Comparison of ENCODE assay signal across 16 cellular contexts in the genomic region with DNA sequence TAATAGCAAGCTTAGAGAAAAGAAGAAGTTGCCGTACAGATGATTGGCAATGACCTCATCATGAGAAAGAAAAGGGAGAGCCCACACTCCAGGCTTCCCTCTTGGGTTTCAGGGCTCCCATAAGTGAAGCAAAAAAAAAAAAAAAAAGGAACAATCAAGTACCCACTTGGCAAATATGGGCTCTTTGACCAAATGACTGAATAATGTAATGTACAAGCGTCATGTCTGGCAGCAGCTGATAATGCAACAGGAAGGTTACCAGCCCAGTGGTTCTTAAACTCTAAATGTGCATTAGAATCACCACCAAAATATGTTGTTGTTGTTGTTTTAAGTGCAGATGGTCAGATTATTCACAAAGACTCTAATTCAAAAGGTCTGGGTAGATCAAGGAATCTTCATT. TPM values are rescaled to one million over a fixed set of nuclear protein-coding genes. Genes with fewer than 3 reads are reported as not detected.
A peak's percentile ranks its signal among the peaks of the same experiment; 100 is the strongest.
DNase-seq lines count a peak whose midpoint lies in the region; ATAC-seq, FAIRE-seq and TF ChIP-seq lines count a peak whose summit lies in the region.
"Had no signal": no experiment of that assay in that cellular context is flagged by ENCODE, and none has a peak within 500 bp of the region (broad histone marks: within the 10 kb centered on the region; RNA-seq: fewer than 3 reads in every experiment).

No MANE protein-coding gene starts in this region.

- no peaks in the 10 kb centered on the region for H3K36me3 ChIP-seq in small intestine (ENCODE audit: control insufficient read depth in 2 of 2, insufficient read depth in 2 of 2, low read length in 2 of 2)
- H3K36me3 ChIP-seq: colonic mucosa, sigmoid colon had no signal

- TF ChIP-seq CTCF in choroid plexus epithelial cell (conservative IDR thresholded peaks at IDR 0.05; ENCODE audit: low read depth, low read length), result no peak
- no peak for TF ChIP-seq CTCF in GM13977 (IDR thresholded peaks at IDR 0.05; ENCODE audit: extremely low read depth, insufficient read depth, missing control alignments)

- no peaks in the 10 kb centered on the region for H3K9me3 ChIP-seq in small intestine (ENCODE audit: control insufficient read depth, low read depth)
- H3K9me3 ChIP-seq: colonic mucosa, sigmoid colon had no signal

- H3K27ac ChIP-seq in small intestine (ENCODE audit: low read depth in 1 of 2, low read length in 1 of 2), result no peak overlapping the region
- H3K27ac ChIP-seq: colonic mucosa, KMS-11, sigmoid colon had no signal

- no peak overlapping the region for H3K4me3 ChIP-seq in choroid plexus epithelial cell (ENCODE audit: low read depth, low read length)
- H3K4me3 ChIP-seq in small intestine (ENCODE audit: low read depth in 1 of 2, low read length in 2 of 2), result no peak overlapping the region
- H3K4me3 ChIP-seq: colonic mucosa, sigmoid colon had no signal

- FAIRE-seq in small intestine (lab: Jason Lieb, UNC), result no peak
- FAIRE-seq: kidney had no signal

- ATAC-seq in HG02870 (IDR thresholded peaks at IDR 0.05; ENCODE audit: unreplicated experiment), result no peak
- ATAC-seq: PC-3 had no signal

- 79 to 92% (median 89%) methylated on average over 2 of the region's 2 CpGs for WGBS in small intestine, 3 donors

- in situ Hi-C loops in GM13977 (cut with MboI; ENCODE audit: low pct_unique_long_range_greater_than_20kb, low sequenced_read_pairs, unreplicated experiment), result no loop called here

- DNase-seq in GDM1 (lab: John Stamatoyannopoulos, UW), result peak; percentile 27
- DNase-seq in NOMO-1 (lab: John Stamatoyannopoulos, UW; ENCODE audit: unreplicated experiment in 2 of 2), result peak; percentile 24 to 30
- DNase-seq in choroid plexus epithelial cell (ENCODE audit: low read depth), result peak; percentile 61
- DNase-seq in pons (ENCODE audit: low spot score), result peak; percentile 58
- no peak for DNase-seq in GM13977 (ENCODE audit: low spot score)
- no peak for DNase-seq in NCI-H748 (lab: John Stamatoyannopoulos, UW; ENCODE audit: unreplicated experiment)
- no peak for DNase-seq in small intestine
- DNase-seq: CD8-positive, alpha-beta memory T cell; colonic mucosa; kidney; naive B cell; PC-3; sigmoid colon; substantia nigra had no signal

- no peaks in the 10 kb centered on the region for H3K27me3 ChIP-seq in small intestine (ENCODE audit: control insufficient read depth in 2 of 2, insufficient read depth in 2 of 2, low read length in 2 of 2)
- H3K27me3 ChIP-seq: colonic mucosa, sigmoid colon had no signal

- peaks cover 0 to 8% of the 10 kb centered on the region in 2 donors for H3K4me1 ChIP-seq in small intestine (ENCODE audit: control insufficient read depth in 2 of 2, insufficient read depth in 1 of 2, low read depth in 1 of 2, low read length in 1 of 2)

RNA-seq across cellular contexts. Expression of gene TNFSF4, which starts 13.5 kb away (rescaled TPM):
- under 1 TPM in 1 of 3 donors, not detected in 2; 0.22 TPM for polyA plus RNA-seq in small intestine

Comparison
In these comparisons a context has a peak if more than half of its experiments do, and no peak if none do; other contexts are left out.
1. DNase-seq: peak in GDM1 (single experiment), NOMO-1 (2 of 2), choroid plexus epithelial cell (single experiment) and pons (single experiment); none in GM13977 (single experiment), NCI-H748 (single experiment) and small intestine (single experiment).